Comparison of ENCODE assay signal across 1 cellular context in the genomic region with DNA sequence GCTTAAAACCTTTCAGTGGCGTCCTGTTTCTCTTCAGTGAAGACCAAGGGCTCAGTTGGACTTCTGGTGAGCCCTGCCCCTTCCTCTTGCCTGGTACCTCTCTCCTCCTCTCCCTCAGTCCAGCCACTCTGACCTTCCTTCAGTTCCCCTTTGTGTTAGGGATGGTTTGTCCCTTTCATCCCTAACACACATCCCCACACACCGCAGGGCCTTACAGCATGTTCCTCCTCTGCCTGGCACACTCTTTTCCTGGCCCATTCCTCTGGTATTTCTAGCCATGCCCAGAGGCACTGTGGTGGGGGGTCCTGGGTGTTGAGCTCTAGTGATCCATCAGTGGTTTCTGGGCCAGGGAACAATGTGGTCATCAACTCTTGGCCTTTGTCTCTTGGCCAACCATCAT.
A peak's percentile ranks its signal among the peaks of the same experiment; 100 is the strongest.
TF ChIP-seq lines count a peak whose summit lies in the region.

No MANE protein-coding gene starts in this region.

TF ChIP-seq in K562, 482 proteins besides CTCF, POLR2A, EP300 and RAD21 (continued from another document):
- TF ChIP-seq, protein P1, sequence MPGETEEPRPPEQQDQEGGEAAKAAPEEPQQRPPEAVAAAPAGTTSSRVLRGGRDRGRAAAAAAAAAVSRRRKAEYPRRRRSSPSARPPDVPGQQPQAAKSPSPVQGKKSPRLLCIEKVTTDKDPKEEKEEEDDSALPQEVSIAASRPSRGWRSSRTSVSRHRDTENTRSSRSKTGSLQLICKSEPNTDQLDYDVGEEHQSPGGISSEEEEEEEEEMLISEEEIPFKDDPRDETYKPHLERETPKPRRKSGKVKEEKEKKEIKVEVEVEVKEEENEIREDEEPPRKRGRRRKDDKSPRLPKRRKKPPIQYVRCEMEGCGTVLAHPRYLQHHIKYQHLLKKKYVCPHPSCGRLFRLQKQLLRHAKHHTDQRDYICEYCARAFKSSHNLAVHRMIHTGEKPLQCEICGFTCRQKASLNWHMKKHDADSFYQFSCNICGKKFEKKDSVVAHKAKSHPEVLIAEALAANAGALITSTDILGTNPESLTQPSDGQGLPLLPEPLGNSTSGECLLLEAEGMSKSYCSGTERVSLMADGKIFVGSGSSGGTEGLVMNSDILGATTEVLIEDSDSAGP (CRISPR knock-in tag; IDR thresholded peaks at IDR 0.05), result no peak
- TF ChIP-seq, protein P2, sequence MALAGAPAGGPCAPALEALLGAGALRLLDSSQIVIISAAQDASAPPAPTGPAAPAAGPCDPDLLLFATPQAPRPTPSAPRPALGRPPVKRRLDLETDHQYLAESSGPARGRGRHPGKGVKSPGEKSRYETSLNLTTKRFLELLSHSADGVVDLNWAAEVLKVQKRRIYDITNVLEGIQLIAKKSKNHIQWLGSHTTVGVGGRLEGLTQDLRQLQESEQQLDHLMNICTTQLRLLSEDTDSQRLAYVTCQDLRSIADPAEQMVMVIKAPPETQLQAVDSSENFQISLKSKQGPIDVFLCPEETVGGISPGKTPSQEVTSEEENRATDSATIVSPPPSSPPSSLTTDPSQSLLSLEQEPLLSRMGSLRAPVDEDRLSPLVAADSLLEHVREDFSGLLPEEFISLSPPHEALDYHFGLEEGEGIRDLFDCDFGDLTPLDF (CRISPR knock-in tag; IDR thresholded peaks at IDR 0.05), result 0 out of 2 replicates have a peak, but pooled peaks have one; percentile 29
- TF ChIP-seq, protein P3, sequence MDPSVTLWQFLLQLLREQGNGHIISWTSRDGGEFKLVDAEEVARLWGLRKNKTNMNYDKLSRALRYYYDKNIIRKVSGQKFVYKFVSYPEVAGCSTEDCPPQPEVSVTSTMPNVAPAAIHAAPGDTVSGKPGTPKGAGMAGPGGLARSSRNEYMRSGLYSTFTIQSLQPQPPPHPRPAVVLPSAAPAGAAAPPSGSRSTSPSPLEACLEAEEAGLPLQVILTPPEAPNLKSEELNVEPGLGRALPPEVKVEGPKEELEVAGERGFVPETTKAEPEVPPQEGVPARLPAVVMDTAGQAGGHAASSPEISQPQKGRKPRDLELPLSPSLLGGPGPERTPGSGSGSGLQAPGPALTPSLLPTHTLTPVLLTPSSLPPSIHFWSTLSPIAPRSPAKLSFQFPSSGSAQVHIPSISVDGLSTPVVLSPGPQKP (CRISPR knock-in tag; IDR thresholded peaks at IDR 0.05), result no peak
- TF ChIP-seq, protein P4, sequence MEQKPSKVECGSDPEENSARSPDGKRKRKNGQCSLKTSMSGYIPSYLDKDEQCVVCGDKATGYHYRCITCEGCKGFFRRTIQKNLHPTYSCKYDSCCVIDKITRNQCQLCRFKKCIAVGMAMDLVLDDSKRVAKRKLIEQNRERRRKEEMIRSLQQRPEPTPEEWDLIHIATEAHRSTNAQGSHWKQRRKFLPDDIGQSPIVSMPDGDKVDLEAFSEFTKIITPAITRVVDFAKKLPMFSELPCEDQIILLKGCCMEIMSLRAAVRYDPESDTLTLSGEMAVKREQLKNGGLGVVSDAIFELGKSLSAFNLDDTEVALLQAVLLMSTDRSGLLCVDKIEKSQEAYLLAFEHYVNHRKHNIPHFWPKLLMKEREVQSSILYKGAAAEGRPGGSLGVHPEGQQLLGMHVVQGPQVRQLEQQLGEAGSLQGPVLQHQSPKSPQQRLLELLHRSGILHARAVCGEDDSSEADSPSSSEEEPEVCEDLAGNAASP (IDR thresholded peaks at IDR 0.05), result no peak
- no peak for TF ChIP-seq HMGN3 (IDR thresholded peaks at IDR 0.05; ENCODE audit: borderline replicate concordance, extremely low read depth, insufficient read length, low read depth, low read length)
- TF ChIP-seq MCM3 (IDR thresholded peaks at IDR 0.05), result peak; percentile 85; the same call in 1 of the 2 replicates
- TF ChIP-seq WHSC1 (IDR thresholded peaks at IDR 0.05; ENCODE audit: low read length), result no peak
- TF ChIP-seq ETV6 (IDR thresholded peaks at IDR 0.05; ENCODE audit: borderline replicate concordance in 1 of 2, low read depth in 2 of 2, low read length in 1 of 2), result 0 out of 4 replicates have a peak, but pooled peaks of 1 of the 2 experiments have one; percentile 4
- TF ChIP-seq ETV6 (CRISPR knock-in tag; IDR thresholded peaks at IDR 0.05; ENCODE audit: borderline replicate concordance), result no peak
- TF ChIP-seq ZFP36 (IDR thresholded peaks at IDR 0.05; ENCODE audit: low read depth, low read length, partially characterized antibody), result no peak
- TF ChIP-seq ARHGAP35 (IDR thresholded peaks at IDR 0.05; ENCODE audit: partially characterized antibody), result peak; percentile 62
